In the genomic region with DNA sequence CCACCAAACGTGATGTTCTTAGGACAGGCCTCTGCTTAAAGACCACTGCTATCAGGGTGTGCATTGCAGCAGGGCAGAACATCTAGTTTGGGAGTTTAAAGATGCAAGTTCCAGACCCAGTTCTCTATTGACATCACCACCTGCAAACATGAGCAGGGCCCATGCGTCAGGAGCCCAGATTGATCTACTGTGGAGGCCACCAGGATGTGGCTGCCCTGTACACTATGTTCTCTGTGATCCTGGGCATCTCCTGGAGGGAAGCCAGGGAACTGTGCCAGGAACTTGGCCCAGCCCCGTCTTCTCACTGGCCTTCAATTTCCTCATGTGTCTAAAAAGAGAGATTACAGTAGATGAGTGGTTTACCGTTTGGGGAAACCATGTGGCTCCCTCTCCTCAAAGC, we compare ENCODE assay signal across 11 cellular contexts.
DNase-seq lines count a peak whose midpoint lies in the region; ATAC-seq, FAIRE-seq and TF ChIP-seq lines count a peak whose summit lies in the region.
"Had no signal": no experiment of that assay in that cellular context is flagged by ENCODE, and none has a peak within 500 bp of the region (broad histone marks: within the 10 kb centered on the region; RNA-seq: fewer than 3 reads in every experiment).

No MANE protein-coding gene starts in this region.

- H3K4me3 ChIP-seq in left lung, result no peak overlapping the region

- no peaks in the 10 kb centered on the region for H3K9me3 ChIP-seq in left lung

- peak; percentile 52 for FAIRE-seq in urothelium cell line (lab: Jason Lieb, UNC)

- H3K4me1 Mint-ChIP-seq in activated T-cell treated with anti-CD3 and anti-CD28 coated beads, Interleukin-2, amount 50 U/mL, for 72 hours (ENCODE audit: low read depth), result peaks cover 9% of the 10 kb centered on the region
- H3K4me1 Mint-ChIP-seq in MCF 10A (ENCODE audit: insufficient read depth, unreplicated experiment), result peaks cover 40% of the 10 kb centered on the region

- no TSS peak for BruUV-seq in MCF 10A (replicated peaks; lab: Mats Ljungman, UMichigan)

- peak overlapping the region in 1 of 2 donors; percentile 65 for H3K27ac ChIP-seq in left lung

- no peaks in the 10 kb centered on the region for H3K36me3 Mint-ChIP-seq in activated T-cell treated with anti-CD3 and anti-CD28 coated beads, Interleukin-2, amount 50 U/mL, for 72 hours (ENCODE audit: insufficient read depth in 2 of 2)
- H3K36me3 Mint-ChIP-seq in MCF 10A (ENCODE audit: insufficient read depth, unreplicated experiment), result peaks cover 21% of the 10 kb centered on the region

- H3K27me3 ChIP-seq in left lung, result no peaks in the 10 kb centered on the region

- H3K9me3 Mint-ChIP-seq in activated T-cell treated with anti-CD3 and anti-CD28 coated beads, Interleukin-2, amount 50 U/mL, for 72 hours, result no peaks in the 10 kb centered on the region
- no peaks in the 10 kb centered on the region for H3K9me3 Mint-ChIP-seq in MCF 10A (ENCODE audit: unreplicated experiment)

- POLR2A ChIA-PET in MCF 10A (lab: Yijun Ruan, JAX), result interaction anchor here (0.6 to 13.1 kb wide), 13 partner anchors 9 to 174 kb away, joined by 3 to 186 read pairs (median 4); a partner anchor contains a TSS

- TF ChIP-seq CTCF in MCF 10A (IDR thresholded peaks at IDR 0.05; ENCODE audit: unreplicated experiment) (no peak), left lung (IDR thresholded peaks at IDR 0.05) (no peak)

- no peaks in the 10 kb centered on the region for H3K27me3 Mint-ChIP-seq in activated T-cell treated with anti-CD3 and anti-CD28 coated beads, Interleukin-2, amount 50 U/mL, for 72 hours (ENCODE audit: low read depth)
- H3K27me3 Mint-ChIP-seq in MCF 10A (ENCODE audit: insufficient read depth, unreplicated experiment), result no peaks in the 10 kb centered on the region
- H3K27me3 Mint-ChIP-seq: B cell had no signal

- no peak for DNase-seq in activated T-cell treated with anti-CD3 and anti-CD28 coated beads, Interleukin-2, amount 50 U/mL, for 72 hours
- no peak for DNase-seq in activated T-cell treated with anti-CD3 and anti-CD28 coated beads for 4 hours
- DNase-seq in MCF 10A (ENCODE audit: unreplicated experiment), result peak; percentile 99
- peak in 1 of 2 donors; percentile 38 for DNase-seq in left lung
- peak; percentile 87 for DNase-seq in urothelium cell line (ENCODE audit: low spot score)
- DNase-seq in activated CD4-positive, CD25-positive, alpha-beta regulatory T cell (lab: John Stamatoyannopoulos, UW), result no peak
- DNase-seq in T-helper 9 cell, result no peak
- no peak for DNase-seq in NCI-H128 (lab: John Stamatoyannopoulos, UW; ENCODE audit: unreplicated experiment)
- DNase-seq: H7, NCI-H2227 treated with DMSO at 0.1 percent for 48 hours had no signal

- intact Hi-C loops in MCF 10A (cut with micrococcal nuclease) (loop anchor here (1.0 to 5.0 kb wide), 2 partner anchors 18 to 500 kb away; a partner anchor contains a TSS), left lung (cut with DNase I) (no loop called here)

- H3K4me1 ChIP-seq in left lung, result peaks cover 0 to 20% of the 10 kb centered on the region in 2 donors

- no peak for ATAC-seq in activated T-cell treated with anti-CD3 and anti-CD28 coated beads, Interleukin-2, amount 50 U/mL, for 72 hours (replicated peaks in 1 of 2)
- ATAC-seq in left lung, result peak; percentile 61

- H3K36me3 ChIP-seq in left lung, result no peaks in the 10 kb centered on the region

- CTCF ChIA-PET in MCF 10A (lab: Yijun Ruan, JAX), result interaction anchor here (0.6 to 42.7 kb wide), 11 partner anchors 3 to 359 kb away, joined by 3 to 1621 read pairs (median 5); a partner anchor contains a TSS

- H3K27ac Mint-ChIP-seq in activated T-cell treated with anti-CD3 and anti-CD28 coated beads, Interleukin-2, amount 50 U/mL, for 72 hours, result peak overlapping the region; percentile 13
- peak overlapping the region; percentile 93 for H3K27ac Mint-ChIP-seq in MCF 10A (ENCODE audit: low read depth, unreplicated experiment)
- H3K27ac Mint-ChIP-seq: B cell had no signal

- H3K4me3 Mint-ChIP-seq in activated T-cell treated with anti-CD3 and anti-CD28 coated beads, Interleukin-2, amount 50 U/mL, for 72 hours, result no peak overlapping the region
- peak overlapping the region; percentile 36 for H3K4me3 Mint-ChIP-seq in MCF 10A (ENCODE audit: unreplicated experiment)
- H3K4me3 Mint-ChIP-seq: B cell had no signal

Comparison
In these comparisons a context has a peak if more than half of its experiments do, and no peak if none do; other contexts are left out.
1. DNase-seq: peak in MCF 10A (single experiment) and urothelium cell line (single experiment); none in activated T-cell treated with anti-CD3 and anti-CD28 coated beads, Interleukin-2, amount 50 U/mL, for 72 hours (0 of 2), activated T-cell treated with anti-CD3 and anti-CD28 coated beads for 4 hours (single experiment), activated CD4-positive, CD25-positive, alpha-beta regulatory T cell (0 of 4), T-helper 9 cell (single experiment) and NCI-H128 (single experiment).